18 cellular contexts compared by ENCODE assay signal in genomic region chr3:194285024-194285858, GRCh38.
A peak's percentile ranks its signal among the peaks of the same experiment; 100 is the strongest.
DNase-seq lines count a peak whose midpoint lies in the region; ATAC-seq and TF ChIP-seq lines count a peak whose summit lies in the region.
"Had no signal": no experiment of that assay in that cellular context is flagged by ENCODE, and none has a peak within 500 bp of the region (broad histone marks: within the 10 kb centered on the region; RNA-seq: fewer than 3 reads in every experiment).

No MANE protein-coding gene starts in this region.

- no peaks in the 10 kb centered on the region for H3K27me3 ChIP-seq in subcutaneous abdominal adipose tissue (ENCODE audit: control insufficient read depth in 5 of 5, insufficient read depth in 4 of 5, low read length in 5 of 5)
- H3K27me3 ChIP-seq: vagina had no signal

- peaks cover 21 to 64% (median 59%) of the 10 kb centered on the region in 5 donors for H3K4me1 ChIP-seq in subcutaneous abdominal adipose tissue (ENCODE audit: control insufficient read depth in 5 of 5, insufficient read depth in 5 of 5, low read length in 5 of 5)
- H3K4me1 ChIP-seq: vagina had no signal

- peak overlapping the region; percentile 11 for H3K27ac ChIP-seq in subcutaneous abdominal adipose tissue (ENCODE audit: low read depth, low read length)
- H3K27ac ChIP-seq: vagina had no signal

- no peaks in the 10 kb centered on the region for H3K9me3 ChIP-seq in subcutaneous abdominal adipose tissue (ENCODE audit: control insufficient read depth in 5 of 5, low read length in 5 of 5)
- H3K9me3 ChIP-seq: vagina had no signal

- no peak for TF ChIP-seq CTCF in fibroblast of the aortic adventitia (IDR thresholded peaks at IDR 0.05; ENCODE audit: insufficient read depth, low read length)

- H3K4me3 ChIP-seq in fibroblast of the aortic adventitia (ENCODE audit: low read depth, low read length): no peak overlapping the region
- H3K4me3 ChIP-seq in subcutaneous abdominal adipose tissue (ENCODE audit: low read depth in 1 of 5, low read length in 5 of 5): no peak overlapping the region
- H3K4me3 ChIP-seq: vagina had no signal

- H3K36me3 ChIP-seq in subcutaneous abdominal adipose tissue (ENCODE audit: control insufficient read depth in 5 of 5, insufficient read depth in 5 of 5, low read length in 5 of 5): no peaks in the 10 kb centered on the region
- H3K36me3 ChIP-seq: vagina had no signal

- H3K9ac ChIP-seq in subcutaneous abdominal adipose tissue (ENCODE audit: low read length in 5 of 5): no peak overlapping the region

- peak; percentile 88 for DNase-seq in M059J (ENCODE audit: low read depth)
- DNase-seq in astrocyte of the hippocampus (ENCODE audit: low read depth, low spot score): peak; percentile 82
- DNase-seq in fibroblast of the aortic adventitia (ENCODE audit: low read depth): peak; percentile 79
- DNase-seq in EL: no peak
- DNase-seq in GM19240 (ENCODE audit: insufficient read length, low spot score): no peak
- DNase-seq: activated CD4-positive, CD25-positive, alpha-beta regulatory T cell treated with anti-CD3 and anti-CD28 coated beads, Interleukin-2, amount 50 U/mL, for 72 hours; DND-41; effector CD8-positive, alpha-beta T cell; NCI-H1105; NCI-H446; OCI-M1; retina; stimulated activated CD4-positive, alpha-beta T cell treated with anti-CD3 and anti-CD28 coated beads, Interleukin-4, amount 100 ng/mL, for 24 hours had no signal

- ATAC-seq in GM18498 (IDR thresholded peaks at IDR 0.05; ENCODE audit: unreplicated experiment): no peak
- ATAC-seq: HepG2, T-cell had no signal

Comparison
In these comparisons a context has a peak if more than half of its experiments do, and no peak if none do; other contexts are left out.
1. DNase-seq: peak in M059J (single experiment), astrocyte of the hippocampus (single experiment) and fibroblast of the aortic adventitia (single experiment); none in EL (single experiment) and GM19240 (single experiment).